Comparison of ENCODE assay signal across 1 cellular context in genomic region chr17:41653421-41654133, GRCh38.
TF ChIP-seq lines count a peak whose summit lies in the region.

No MANE protein-coding gene starts in this region.

TF ChIP-seq in A549, 52 proteins besides CTCF, POLR2A, EP300 and RAD21:
- TF ChIP-seq HOXB13 (CRISPR knock-in tag; IDR thresholded peaks at IDR 0.05; ENCODE audit: low read depth) (no peak), NR3C1 (IDR thresholded peaks at IDR 0.05) (no peak), BHLHE40 (IDR thresholded peaks at IDR 0.05; ENCODE audit: low read depth, low read length) (no peak), HOXA7 (CRISPR knock-in tag; IDR thresholded peaks at IDR 0.05) (no peak), REST (IDR thresholded peaks at IDR 0.05) (no peak), NFE2L2 (conservative IDR thresholded peaks at IDR 0.05; ENCODE audit: low read length) (no peak), SREBF2 (IDR thresholded peaks at IDR 0.05) (no peak), JUN (IDR thresholded peaks at IDR 0.05) (no peak)
TF ChIP-seq in A549: peak in this region for 0.
